In the genomic region with DNA sequence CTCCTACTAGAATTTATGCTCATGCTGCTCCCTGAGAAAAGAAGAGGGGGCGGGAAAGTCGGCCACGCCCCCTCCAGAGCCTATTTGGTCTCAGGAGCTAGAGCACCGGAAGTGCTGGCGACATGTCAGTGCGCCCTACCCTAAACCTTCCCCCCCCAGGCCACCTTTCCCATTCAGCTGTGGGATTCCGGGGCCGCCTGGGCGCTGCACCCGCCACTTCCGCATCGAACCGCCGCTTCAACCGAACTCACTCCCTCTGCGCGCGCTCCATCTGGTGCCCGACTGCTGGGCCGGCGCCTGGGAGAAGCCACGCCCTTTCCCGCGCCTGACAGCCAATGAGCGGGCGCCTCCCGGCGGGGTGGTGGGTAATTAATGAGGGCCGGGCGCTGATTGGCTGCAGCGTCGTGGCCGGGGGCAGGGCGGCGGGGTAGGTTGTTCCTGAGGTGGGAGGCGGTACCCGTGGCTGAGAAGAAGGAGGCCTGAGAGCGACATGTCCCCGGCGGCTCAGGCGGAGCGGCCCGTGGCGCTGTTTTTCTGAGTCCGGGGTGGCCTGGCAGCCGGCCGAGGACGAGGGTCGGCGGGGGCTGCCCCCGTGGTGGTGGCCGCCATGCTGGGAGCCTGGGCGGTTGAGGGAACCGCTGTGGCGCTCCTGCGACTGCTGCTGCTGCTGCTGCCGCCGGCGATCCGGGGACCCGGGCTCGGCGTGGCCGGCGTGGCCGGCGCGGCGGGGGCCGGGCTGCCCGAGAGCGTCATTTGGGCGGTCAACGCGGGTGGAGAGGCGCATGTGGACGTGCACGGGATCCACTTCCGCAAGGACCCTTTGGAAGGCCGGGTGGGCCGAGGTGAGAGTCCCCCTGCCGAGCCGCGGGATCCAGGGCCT, we compare ENCODE assay signal across 8 cellular contexts. TPM values are rescaled to one million over a fixed set of nuclear protein-coding genes. Genes with fewer than 3 reads are reported as not detected.
A peak's percentile ranks its signal among the peaks of the same experiment; 100 is the strongest.
DNase-seq lines count a peak whose midpoint lies in the region; ATAC-seq and TF ChIP-seq lines count a peak whose summit lies in the region.

Gene MLEC, plus strand, starts transcription at position 460 of the 880 bp plus-strand sequence. Its CDS starts 148 bp downstream, at position 608.

- no peaks in the 10 kb centered on the region for H3K36me3 Mint-ChIP-seq in WTC11

- DNase-seq in AG09309 (ENCODE audit: low read depth), result peak; percentile 86
- DNase-seq in NCI-H226, result peak; percentile 95
- DNase-seq in WTC11 (ENCODE audit: low spot score), result peak; percentile 99
- peak; percentile 97 to 98 for DNase-seq in cardiac fibroblast (ENCODE audit: low read depth in 2 of 2)
- peak; percentile 100 for DNase-seq in iPS-NIHi7 (ENCODE audit: extremely low spot score)
- peak; percentile 94 for DNase-seq in smooth muscle cell of the brain vasculature (ENCODE audit: low read depth, low spot score)

- peak; percentile 78 for ATAC-seq in GM18909 (IDR thresholded peaks at IDR 0.05; ENCODE audit: poor library complexity, unreplicated experiment)
- peak; percentile 63 for ATAC-seq in HG03175 (IDR thresholded peaks at IDR 0.05; ENCODE audit: unreplicated experiment)
- ATAC-seq in WTC11, result peak; percentile 85

- H3K27ac Mint-ChIP-seq in WTC11, result peak within 1 kb of the TSS; percentile 96

- no peaks in the 10 kb centered on the region for H3K9me3 Mint-ChIP-seq in WTC11

- peak within 1 kb of the TSS; percentile 81 for H3K4me3 ChIP-seq in AG09309 (ENCODE audit: control insufficient read depth, low read depth, low read length)
- peak within 1 kb of the TSS; percentile 77 to 84 for H3K4me3 ChIP-seq in cardiac fibroblast (replicated peaks in 1 of 2; ENCODE audit: low read depth in 2 of 2, low read length in 2 of 2)

- peak within 1 kb of the TSS; percentile 87 for H3K4me3 Mint-ChIP-seq in WTC11

- no peaks in the 10 kb centered on the region for H3K27me3 Mint-ChIP-seq in WTC11 (ENCODE audit: low read depth)

- TF ChIP-seq CTCF in AG09309 (IDR thresholded peaks at IDR 0.05; ENCODE audit: control insufficient read depth, insufficient read depth, low read depth, low read length, missing control alignments) (peak; percentile 17), WTC11 (IDR thresholded peaks at IDR 0.05) (no peak), cardiac fibroblast (IDR thresholded peaks at IDR 0.05; ENCODE audit: low read depth, low read length) (peak; percentile 12)

- POLR2A ChIA-PET in WTC11 (lab: Charles Lee), result interaction anchor here (0.6 to 1.4 kb wide), 6 partner anchors 23 to 102 kb away, joined by 3 to 9 read pairs (median 3); partner anchors contain the start of genes CABP1 and UNC119B

- CTCF ChIA-PET in WTC11 (lab: Charles Lee), result interaction anchor here (0.6 to 3.6 kb wide), 10 partner anchors 11 to 285 kb away, joined by 3 to 24 read pairs (median 4); partner anchors contain the start of genes CABP1 and POP5

- H3K4me1 Mint-ChIP-seq in WTC11, result peaks cover 37% of the 10 kb centered on the region

TF ChIP-seq in WTC11, 78 proteins besides CTCF, POLR2A, EP300 and RAD21 (continues in another document):
- no peak for TF ChIP-seq ZNF396 (CRISPR knock-in tag; IDR thresholded peaks at IDR 0.05; ENCODE audit: borderline replicate concordance)
- TF ChIP-seq TEAD1 (CRISPR knock-in tag; IDR thresholded peaks at IDR 0.05), result no peak
- no peak for TF ChIP-seq IRF2 (CRISPR knock-in tag; IDR thresholded peaks at IDR 0.05; ENCODE audit: borderline replicate concordance, low read depth)
- TF ChIP-seq, protein P1, sequence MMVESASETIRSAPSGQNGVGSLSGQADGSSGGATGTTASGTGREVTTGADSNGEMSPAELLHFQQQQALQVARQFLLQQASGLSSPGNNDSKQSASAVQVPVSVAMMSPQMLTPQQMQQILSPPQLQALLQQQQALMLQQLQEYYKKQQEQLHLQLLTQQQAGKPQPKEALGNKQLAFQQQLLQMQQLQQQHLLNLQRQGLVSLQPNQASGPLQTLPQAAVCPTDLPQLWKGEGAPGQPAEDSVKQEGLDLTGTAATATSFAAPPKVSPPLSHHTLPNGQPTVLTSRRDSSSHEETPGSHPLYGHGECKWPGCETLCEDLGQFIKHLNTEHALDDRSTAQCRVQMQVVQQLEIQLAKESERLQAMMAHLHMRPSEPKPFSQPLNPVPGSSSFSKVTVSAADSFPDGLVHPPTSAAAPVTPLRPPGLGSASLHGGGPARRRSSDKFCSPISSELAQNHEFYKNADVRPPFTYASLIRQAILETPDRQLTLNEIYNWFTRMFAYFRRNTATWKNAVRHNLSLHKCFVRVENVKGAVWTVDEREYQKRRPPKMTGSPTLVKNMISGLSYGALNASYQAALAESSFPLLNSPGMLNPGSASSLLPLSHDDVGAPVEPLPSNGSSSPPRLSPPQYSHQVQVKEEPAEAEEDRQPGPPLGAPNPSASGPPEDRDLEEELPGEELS (CRISPR knock-in tag; IDR thresholded peaks at IDR 0.05), result 0 out of 2 replicates have a peak, but pooled peaks have one; percentile 45
- no peak for TF ChIP-seq IRF1 (CRISPR knock-in tag; IDR thresholded peaks at IDR 0.05)
- no peak for TF ChIP-seq ZNF416 (CRISPR knock-in tag; IDR thresholded peaks at IDR 0.05)
- TF ChIP-seq TP53 (CRISPR knock-in tag; IDR thresholded peaks at IDR 0.05), result peak; percentile 83; the same call in 1 of the 2 replicates
- TF ChIP-seq ATF1 (CRISPR knock-in tag; IDR thresholded peaks at IDR 0.05), result 0 out of 2 replicates have a peak, but pooled peaks have one; percentile 29
- no peak for TF ChIP-seq ZNF138 (CRISPR knock-in tag; conservative IDR thresholded peaks at IDR 0.05)
- 0 out of 2 replicates have a peak, but pooled peaks have one; percentile 5 for TF ChIP-seq HMGA2 (CRISPR knock-in tag; IDR thresholded peaks at IDR 0.05)
- no peak; the same call in 1 of the 2 replicates for TF ChIP-seq RELA (CRISPR knock-in tag; IDR thresholded peaks at IDR 0.05; ENCODE audit: borderline replicate concordance)
- TF ChIP-seq ZNF317 (CRISPR knock-in tag; IDR thresholded peaks at IDR 0.05; ENCODE audit: borderline replicate concordance, low read depth), result no peak
- TF ChIP-seq NFATC4 (CRISPR knock-in tag; IDR thresholded peaks at IDR 0.05), result no peak
- TF ChIP-seq, protein P2, sequence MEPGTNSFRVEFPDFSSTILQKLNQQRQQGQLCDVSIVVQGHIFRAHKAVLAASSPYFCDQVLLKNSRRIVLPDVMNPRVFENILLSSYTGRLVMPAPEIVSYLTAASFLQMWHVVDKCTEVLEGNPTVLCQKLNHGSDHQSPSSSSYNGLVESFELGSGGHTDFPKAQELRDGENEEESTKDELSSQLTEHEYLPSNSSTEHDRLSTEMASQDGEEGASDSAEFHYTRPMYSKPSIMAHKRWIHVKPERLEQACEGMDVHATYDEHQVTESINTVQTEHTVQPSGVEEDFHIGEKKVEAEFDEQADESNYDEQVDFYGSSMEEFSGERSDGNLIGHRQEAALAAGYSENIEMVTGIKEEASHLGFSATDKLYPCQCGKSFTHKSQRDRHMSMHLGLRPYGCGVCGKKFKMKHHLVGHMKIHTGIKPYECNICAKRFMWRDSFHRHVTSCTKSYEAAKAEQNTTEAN (CRISPR knock-in tag; IDR thresholded peaks at IDR 0.05), result 0 out of 2 replicates have a peak, but pooled peaks have one; percentile 66
- no peak for TF ChIP-seq SOX15 (CRISPR knock-in tag; IDR thresholded peaks at IDR 0.05)
- no peak for TF ChIP-seq RORB (CRISPR knock-in tag; IDR thresholded peaks at IDR 0.05)
- peak; percentile 5; the same call in 1 of the 2 replicates for TF ChIP-seq ETV6 (CRISPR knock-in tag; IDR thresholded peaks at IDR 0.05)
- no peak for TF ChIP-seq E2F4 (CRISPR knock-in tag; IDR thresholded peaks at IDR 0.05; ENCODE audit: borderline replicate concordance, low read depth)
- peak; percentile 77 for TF ChIP-seq SP1 (CRISPR knock-in tag; conservative IDR thresholded peaks at IDR 0.05)
- peak; percentile 80 for TF ChIP-seq NFYB (CRISPR knock-in tag; conservative IDR thresholded peaks at IDR 0.05; ENCODE audit: low read depth)
- 0 out of 2 replicates have a peak, but pooled peaks have one; percentile 55 for TF ChIP-seq E2F1 (CRISPR knock-in tag; IDR thresholded peaks at IDR 0.05)
- TF ChIP-seq TCF7 (CRISPR knock-in tag; IDR thresholded peaks at IDR 0.05; ENCODE audit: low read depth), result no peak; the same call in 1 of the 2 replicates
- TF ChIP-seq ZNF232 (CRISPR knock-in tag; IDR thresholded peaks at IDR 0.05), result no peak
- peak; percentile 8; the same call in 1 of the 2 replicates for TF ChIP-seq USF2 (CRISPR knock-in tag; IDR thresholded peaks at IDR 0.05)

RNA-seq across cellular contexts. Expression of gene MLEC, which starts in this region (rescaled TPM):
- total RNA-seq in WTC11 (2021), result 221 to 278 TPM (median 253 TPM) in 3 replicates

Comparison
In these comparisons a context has a peak if more than half of its experiments do, and no peak if none do; other contexts are left out.
1. Peak in every context shown above with its lines: DNase-seq, ATAC-seq and H3K4me3 ChIP-seq.